ENCODE assay signal across 8 cellular contexts in the genomic region with DNA sequence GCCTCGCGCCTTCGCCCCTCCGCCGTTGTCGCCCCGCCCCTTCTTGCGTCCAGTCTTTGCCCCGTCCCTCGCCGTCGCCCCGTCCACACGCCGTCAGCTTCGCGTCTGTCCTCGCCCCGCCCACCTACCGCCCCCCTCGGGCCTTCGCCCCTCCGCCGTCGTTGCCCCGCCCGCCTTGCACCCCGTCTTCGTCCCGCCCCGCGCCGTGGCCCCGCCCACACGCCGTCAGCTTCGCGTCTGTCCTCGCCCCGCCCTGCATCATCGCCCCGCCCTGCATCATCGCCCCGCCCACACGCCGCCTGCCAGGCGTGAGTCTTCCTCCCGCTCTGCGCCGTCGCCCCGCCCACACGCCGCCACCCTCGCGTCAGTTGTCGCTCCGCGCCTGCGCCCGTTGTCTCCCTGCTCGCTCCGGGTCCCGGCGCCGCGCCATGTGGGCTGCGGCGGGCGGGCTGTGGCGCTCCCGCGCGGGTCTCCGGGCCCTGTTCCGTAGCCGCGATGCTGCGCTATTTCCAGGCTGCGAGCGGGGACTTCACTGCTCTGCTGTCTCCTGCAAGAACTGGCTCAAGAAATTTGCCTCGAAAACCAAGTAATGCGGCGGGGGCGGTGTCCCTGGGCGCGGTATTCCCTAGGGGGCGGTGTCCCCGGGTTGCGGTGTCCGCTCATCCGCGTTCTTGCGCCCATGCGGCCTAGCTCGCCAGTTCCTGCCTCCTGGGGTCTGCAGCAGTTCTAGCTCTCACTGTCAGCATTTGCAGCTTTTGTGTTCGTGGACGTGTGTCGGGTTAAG. TPM values are rescaled to one million over a fixed set of nuclear protein-coding genes. Genes with fewer than 3 reads are reported as not detected.
DNase-seq lines count a peak whose midpoint lies in the region; ATAC-seq and TF ChIP-seq lines count a peak whose summit lies in the region.

A gene with protein sequence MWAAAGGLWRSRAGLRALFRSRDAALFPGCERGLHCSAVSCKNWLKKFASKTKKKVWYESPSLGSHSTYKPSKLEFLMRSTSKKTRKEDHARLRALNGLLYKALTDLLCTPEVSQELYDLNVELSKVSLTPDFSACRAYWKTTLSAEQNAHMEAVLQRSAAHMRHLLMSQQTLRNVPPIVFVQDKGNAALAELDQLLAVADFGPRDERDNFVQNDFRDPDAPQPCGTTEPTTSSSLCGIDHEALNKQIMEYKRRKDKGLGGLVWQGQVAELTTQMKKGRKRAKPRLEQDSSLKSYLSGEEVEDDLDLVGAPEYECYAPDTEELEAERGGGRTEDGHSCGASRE (plus strand): TSS at position 367 of the 784 bp plus-strand sequence. CDS start 62 bp downstream, at position 429.

- DNase-seq in AG08395 (ENCODE audit: low spot score) = peak; percentile 99
- DNase-seq in NCI-H2227 treated with DMSO at 0.1 percent for 48 hours (lab: John Stamatoyannopoulos, UW) = peak; percentile 98
- peak; percentile 100 for DNase-seq in WTC11 (ENCODE audit: low spot score)
- peak; percentile 85 to 100 (median 99) for DNase-seq in caudate nucleus (lab: John Stamatoyannopoulos, UW)
- peak; percentile 94 for DNase-seq in inferior parietal cortex (ENCODE audit: extremely low spot score)
- peak; percentile 99 to 100 for DNase-seq in stimulated activated CD4-positive, alpha-beta T cell treated with anti-CD3 and anti-CD28 coated beads, Interleukin-12 subunit alpha, Interleukin-12 subunit beta, amount 100 ng/mL, for 24 hours (ENCODE audit: low read depth in 2 of 2)

- H3K9me3 Mint-ChIP-seq in WTC11 = no peaks in the 10 kb centered on the region

- peaks cover 6% of the 10 kb centered on the region for H3K27me3 Mint-ChIP-seq in WTC11 (ENCODE audit: low read depth)

- peak within 1 kb of the TSS; percentile 92 for H3K27ac ChIP-seq in caudate nucleus (ENCODE audit: low read depth, low read length)

- ATAC-seq in GM18909 (IDR thresholded peaks at IDR 0.05; ENCODE audit: poor library complexity, unreplicated experiment) = peak; percentile 82
- peak; percentile 74 for ATAC-seq in HG03175 (IDR thresholded peaks at IDR 0.05; ENCODE audit: unreplicated experiment)
- peak; percentile 88 for ATAC-seq in WTC11

- peaks cover 11% of the 10 kb centered on the region for H3K36me3 Mint-ChIP-seq in WTC11

- CTCF ChIA-PET in WTC11 (lab: Charles Lee) = interaction anchor here (0.6 to 2.2 kb wide), 19 partner anchors 9 to 234 kb away, joined by 3 to 8 read pairs (median 4); partner anchors contain the start of gene ADNP2

- peak within 1 kb of the TSS; percentile 84 for H3K4me3 Mint-ChIP-seq in WTC11

- peak within 1 kb of the TSS; percentile 84 for H3K27ac Mint-ChIP-seq in WTC11

- POLR2A ChIA-PET in WTC11 (lab: Charles Lee) = interaction anchor here (0.6 to 1.4 kb wide), 8 partner anchors 14 to 1099 kb away, joined by 3 to 6 read pairs (median 4); partner anchors contain the start of gene ADNP2

- TF ChIP-seq CTCF in WTC11 (IDR thresholded peaks at IDR 0.05) = peak; percentile 37

- peaks cover 25% of the 10 kb centered on the region for H3K4me1 Mint-ChIP-seq in WTC11

TF ChIP-seq in WTC11, 78 proteins besides CTCF, POLR2A, EP300 and RAD21 (continues in another document):
- TF ChIP-seq, protein P1, sequence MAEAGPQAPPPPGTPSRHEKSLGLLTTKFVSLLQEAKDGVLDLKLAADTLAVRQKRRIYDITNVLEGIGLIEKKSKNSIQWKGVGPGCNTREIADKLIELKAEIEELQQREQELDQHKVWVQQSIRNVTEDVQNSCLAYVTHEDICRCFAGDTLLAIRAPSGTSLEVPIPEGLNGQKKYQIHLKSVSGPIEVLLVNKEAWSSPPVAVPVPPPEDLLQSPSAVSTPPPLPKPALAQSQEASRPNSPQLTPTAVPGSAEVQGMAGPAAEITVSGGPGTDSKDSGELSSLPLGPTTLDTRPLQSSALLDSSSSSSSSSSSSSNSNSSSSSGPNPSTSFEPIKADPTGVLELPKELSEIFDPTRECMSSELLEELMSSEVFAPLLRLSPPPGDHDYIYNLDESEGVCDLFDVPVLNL (CRISPR knock-in tag; IDR thresholded peaks at IDR 0.05; ENCODE audit: borderline replicate concordance, low read depth) = peak; percentile 43; the same call in 1 of the 2 replicates
- TF ChIP-seq ATF1 (CRISPR knock-in tag; IDR thresholded peaks at IDR 0.05) (0 out of 2 replicates have a peak, but pooled peaks have one; percentile 41), NFE2L1 (CRISPR knock-in tag; IDR thresholded peaks at IDR 0.05) (no peak; the same call in 1 of the 2 replicates), ELF4 (CRISPR knock-in tag; IDR thresholded peaks at IDR 0.05; ENCODE audit: low read depth) (0 out of 2 replicates have a peak, but pooled peaks have one; percentile 38), GABPB1 (CRISPR knock-in tag; IDR thresholded peaks at IDR 0.05) (no peak; the same call in none of the 2 replicates), CREB1 (CRISPR knock-in tag; IDR thresholded peaks at IDR 0.05) (no peak), ZNF512 (CRISPR knock-in tag; IDR thresholded peaks at IDR 0.05; ENCODE audit: borderline replicate concordance) (no peak), GRHL2 (CRISPR knock-in tag; IDR thresholded peaks at IDR 0.05; ENCODE audit: insufficient replicate concordance, severe bottlenecking) (no peak), IRF2 (CRISPR knock-in tag; IDR thresholded peaks at IDR 0.05; ENCODE audit: borderline replicate concordance, low read depth) (no peak), ZNF416 (CRISPR knock-in tag; IDR thresholded peaks at IDR 0.05) (peak; percentile 58; the same call in 1 of the 2 replicates), MXD4 (CRISPR knock-in tag; IDR thresholded peaks at IDR 0.05; ENCODE audit: borderline replicate concordance) (no peak), ATF3 (CRISPR knock-in tag; conservative IDR thresholded peaks at IDR 0.05) (no peak), ZNF263 (CRISPR knock-in tag; IDR thresholded peaks at IDR 0.05; ENCODE audit: low read depth) (no peak), ETV6 (CRISPR knock-in tag; IDR thresholded peaks at IDR 0.05) (no peak), RELA (CRISPR knock-in tag; IDR thresholded peaks at IDR 0.05; ENCODE audit: borderline replicate concordance) (no peak), PRRX2 (CRISPR knock-in tag; IDR thresholded peaks at IDR 0.05) (no peak), ZMAT4 (CRISPR knock-in tag; IDR thresholded peaks at IDR 0.05) (no peak), FOXJ3 (CRISPR knock-in tag; IDR thresholded peaks at IDR 0.05; ENCODE audit: borderline replicate concordance) (no peak), NR1H2 (CRISPR knock-in tag; IDR thresholded peaks at IDR 0.05) (no peak), CBFB (CRISPR knock-in tag; IDR thresholded peaks at IDR 0.05; ENCODE audit: low read depth) (no peak)
- TF ChIP-seq, protein P2, sequence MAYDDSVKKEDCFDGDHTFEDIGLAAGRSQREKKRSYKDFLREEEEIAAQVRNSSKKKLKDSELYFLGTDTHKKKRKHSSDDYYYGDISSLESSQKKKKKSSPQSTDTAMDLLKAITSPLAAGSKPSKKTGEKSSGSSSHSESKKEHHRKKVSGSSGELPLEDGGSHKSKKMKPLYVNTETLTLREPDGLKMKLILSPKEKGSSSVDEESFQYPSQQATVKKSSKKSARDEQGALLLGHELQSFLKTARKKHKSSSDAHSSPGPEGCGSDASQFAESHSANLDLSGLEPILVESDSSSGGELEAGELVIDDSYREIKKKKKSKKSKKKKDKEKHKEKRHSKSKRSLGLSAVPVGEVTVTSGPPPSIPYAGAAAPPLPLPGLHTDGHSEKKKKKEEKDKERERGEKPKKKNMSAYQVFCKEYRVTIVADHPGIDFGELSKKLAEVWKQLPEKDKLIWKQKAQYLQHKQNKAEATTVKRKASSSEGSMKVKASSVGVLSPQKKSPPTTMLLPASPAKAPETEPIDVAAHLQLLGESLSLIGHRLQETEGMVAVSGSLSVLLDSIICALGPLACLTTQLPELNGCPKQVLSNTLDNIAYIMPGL (CRISPR knock-in tag; IDR thresholded peaks at IDR 0.05) = peak; percentile 85
- TF ChIP-seq, protein P3, sequence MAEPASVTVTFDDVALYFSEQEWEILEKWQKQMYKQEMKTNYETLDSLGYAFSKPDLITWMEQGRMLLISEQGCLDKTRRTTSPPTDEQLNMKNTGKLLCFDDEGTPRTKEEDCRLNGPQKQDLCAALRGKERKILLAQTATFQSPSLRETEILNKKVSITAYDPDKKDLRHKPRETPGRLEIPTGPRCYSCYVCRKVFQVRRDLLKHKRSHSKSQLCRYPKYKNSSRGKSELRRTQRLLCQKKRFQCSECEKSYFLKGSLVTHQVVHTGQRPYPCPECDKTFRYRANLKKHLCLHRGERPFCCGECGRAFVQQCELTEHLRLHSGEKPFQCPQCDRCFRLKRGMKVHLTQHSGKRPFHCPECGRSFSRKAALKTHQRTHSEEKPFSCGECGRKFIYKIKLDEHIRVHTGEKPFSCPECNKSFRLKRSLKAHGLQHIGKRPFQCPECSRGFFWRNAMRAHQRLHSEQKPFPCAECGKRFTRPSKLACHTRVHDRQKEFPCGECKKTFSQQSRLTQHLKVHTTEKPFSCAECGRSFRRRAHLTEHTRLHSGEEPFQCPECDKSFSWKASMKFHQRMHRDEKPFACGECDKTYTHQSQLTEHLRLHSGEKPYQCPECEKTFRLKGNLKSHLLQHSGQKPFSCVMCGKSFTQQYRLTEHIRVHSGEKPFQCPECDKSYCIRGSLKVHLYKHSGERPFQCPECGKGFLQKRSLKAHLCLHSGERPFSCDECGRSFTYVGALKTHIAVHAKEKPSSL (CRISPR knock-in tag; conservative IDR thresholded peaks at IDR 0.05) = no peak

RNA-seq across cellular contexts. Expression of the gene that starts here (rescaled TPM):
- total RNA-seq in WTC11 (2021) = 32.1 to 37.1 TPM (median 33.2 TPM) in 3 replicates

Comparison
In these comparisons a context has a peak if more than half of its experiments do, and no peak if none do; other contexts are left out.
1. Peak in every context shown above with its lines: DNase-seq, ATAC-seq and H3K27ac ChIP-seq.